In the genomic region with DNA sequence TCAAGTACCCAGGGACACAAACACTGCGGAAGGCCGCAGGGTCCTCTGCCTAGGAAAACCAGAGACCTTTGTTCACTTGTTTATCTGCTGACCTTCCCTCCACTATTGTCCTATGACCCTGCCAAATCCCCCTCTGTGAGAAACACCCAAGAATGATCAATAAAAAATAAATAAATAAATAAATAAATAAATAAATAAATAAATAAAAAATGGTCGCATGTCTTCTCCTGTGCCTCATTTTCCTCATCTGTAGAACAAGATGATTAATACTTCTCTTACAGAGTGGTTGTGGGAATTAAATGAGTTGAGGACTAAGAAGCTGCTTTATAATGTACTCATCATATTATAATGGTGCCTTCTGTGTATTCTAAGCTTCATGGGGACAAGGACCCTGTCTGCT, we compare ENCODE assay signal across 1 cellular context.
TF ChIP-seq lines count a peak whose summit lies in the region.

No MANE protein-coding gene starts in this region.

TF ChIP-seq in HEK293, 187 proteins besides CTCF, POLR2A, EP300 and RAD21 (continued from another document):
- TF ChIP-seq, protein P1, sequence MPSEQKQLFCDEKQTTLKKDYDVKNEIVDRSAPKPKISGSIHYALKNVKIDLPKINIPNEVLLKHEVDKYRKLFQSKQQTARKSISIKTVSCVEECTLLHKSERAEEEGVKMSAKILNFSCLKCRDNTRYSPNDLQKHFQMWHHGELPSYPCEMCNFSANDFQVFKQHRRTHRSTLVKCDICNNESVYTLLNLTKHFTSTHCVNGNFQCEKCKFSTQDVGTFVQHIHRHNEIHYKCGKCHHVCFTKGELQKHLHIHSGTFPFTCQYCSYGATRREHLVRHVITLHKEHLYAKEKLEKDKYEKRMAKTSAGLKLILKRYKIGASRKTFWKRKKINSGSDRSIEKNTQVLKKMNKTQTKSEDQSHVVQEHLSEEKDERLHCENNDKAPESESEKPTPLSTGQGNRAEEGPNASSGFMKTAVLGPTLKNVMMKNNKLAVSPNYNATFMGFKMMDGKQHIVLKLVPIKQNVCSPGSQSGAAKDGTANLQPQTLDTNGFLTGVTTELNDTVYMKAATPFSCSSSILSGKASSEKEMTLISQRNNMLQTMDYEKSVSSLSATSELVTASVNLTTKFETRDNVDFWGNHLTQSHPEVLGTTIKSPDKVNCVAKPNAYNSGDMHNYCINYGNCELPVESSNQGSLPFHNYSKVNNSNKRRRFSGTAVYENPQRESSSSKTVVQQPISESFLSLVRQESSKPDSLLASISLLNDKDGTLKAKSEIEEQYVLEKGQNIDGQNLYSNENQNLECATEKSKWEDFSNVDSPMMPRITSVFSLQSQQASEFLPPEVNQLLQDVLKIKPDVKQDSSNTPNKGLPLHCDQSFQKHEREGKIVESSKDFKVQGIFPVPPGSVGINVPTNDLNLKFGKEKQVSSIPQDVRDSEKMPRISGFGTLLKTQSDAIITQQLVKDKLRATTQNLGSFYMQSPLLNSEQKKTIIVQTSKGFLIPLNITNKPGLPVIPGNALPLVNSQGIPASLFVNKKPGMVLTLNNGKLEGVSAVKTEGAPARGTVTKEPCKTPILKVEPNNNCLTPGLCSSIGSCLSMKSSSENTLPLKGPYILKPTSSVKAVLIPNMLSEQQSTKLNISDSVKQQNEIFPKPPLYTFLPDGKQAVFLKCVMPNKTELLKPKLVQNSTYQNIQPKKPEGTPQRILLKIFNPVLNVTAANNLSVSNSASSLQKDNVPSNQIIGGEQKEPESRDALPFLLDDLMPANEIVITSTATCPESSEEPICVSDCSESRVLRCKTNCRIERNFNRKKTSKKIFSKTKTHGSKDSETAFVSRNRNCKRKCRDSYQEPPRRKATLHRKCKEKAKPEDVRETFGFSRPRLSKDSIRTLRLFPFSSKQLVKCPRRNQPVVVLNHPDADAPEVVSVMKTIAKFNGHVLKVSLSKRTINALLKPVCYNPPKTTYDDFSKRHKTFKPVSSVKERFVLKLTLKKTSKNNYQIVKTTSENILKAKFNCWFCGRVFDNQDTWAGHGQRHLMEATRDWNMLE (tag by site-specific recombination; conservative IDR thresholded peaks at IDR 0.05; ENCODE audit: low read depth): peak; percentile 83
- TF ChIP-seq ZXDB (tag by site-specific recombination; IDR thresholded peaks at IDR 0.05): peak; percentile 26; the same call in 1 of the 2 replicates
- peak; percentile 45; the same call in 1 of the 2 replicates for TF ChIP-seq ZNF140 (tag by site-specific recombination; IDR thresholded peaks at IDR 0.05)
- TF ChIP-seq ZNF555 (tag by site-specific recombination; conservative IDR thresholded peaks at IDR 0.05): peak; percentile 79
- TF ChIP-seq, protein P2, sequence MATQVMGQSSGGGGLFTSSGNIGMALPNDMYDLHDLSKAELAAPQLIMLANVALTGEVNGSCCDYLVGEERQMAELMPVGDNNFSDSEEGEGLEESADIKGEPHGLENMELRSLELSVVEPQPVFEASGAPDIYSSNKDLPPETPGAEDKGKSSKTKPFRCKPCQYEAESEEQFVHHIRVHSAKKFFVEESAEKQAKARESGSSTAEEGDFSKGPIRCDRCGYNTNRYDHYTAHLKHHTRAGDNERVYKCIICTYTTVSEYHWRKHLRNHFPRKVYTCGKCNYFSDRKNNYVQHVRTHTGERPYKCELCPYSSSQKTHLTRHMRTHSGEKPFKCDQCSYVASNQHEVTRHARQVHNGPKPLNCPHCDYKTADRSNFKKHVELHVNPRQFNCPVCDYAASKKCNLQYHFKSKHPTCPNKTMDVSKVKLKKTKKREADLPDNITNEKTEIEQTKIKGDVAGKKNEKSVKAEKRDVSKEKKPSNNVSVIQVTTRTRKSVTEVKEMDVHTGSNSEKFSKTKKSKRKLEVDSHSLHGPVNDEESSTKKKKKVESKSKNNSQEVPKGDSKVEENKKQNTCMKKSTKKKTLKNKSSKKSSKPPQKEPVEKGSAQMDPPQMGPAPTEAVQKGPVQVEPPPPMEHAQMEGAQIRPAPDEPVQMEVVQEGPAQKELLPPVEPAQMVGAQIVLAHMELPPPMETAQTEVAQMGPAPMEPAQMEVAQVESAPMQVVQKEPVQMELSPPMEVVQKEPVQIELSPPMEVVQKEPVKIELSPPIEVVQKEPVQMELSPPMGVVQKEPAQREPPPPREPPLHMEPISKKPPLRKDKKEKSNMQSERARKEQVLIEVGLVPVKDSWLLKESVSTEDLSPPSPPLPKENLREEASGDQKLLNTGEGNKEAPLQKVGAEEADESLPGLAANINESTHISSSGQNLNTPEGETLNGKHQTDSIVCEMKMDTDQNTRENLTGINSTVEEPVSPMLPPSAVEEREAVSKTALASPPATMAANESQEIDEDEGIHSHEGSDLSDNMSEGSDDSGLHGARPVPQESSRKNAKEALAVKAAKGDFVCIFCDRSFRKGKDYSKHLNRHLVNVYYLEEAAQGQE (tag by site-specific recombination; IDR thresholded peaks at IDR 0.05): peak; percentile 55
- peak; percentile 92 for TF ChIP-seq ZNF394 (tag by site-specific recombination; IDR thresholded peaks at IDR 0.05; ENCODE audit: borderline replicate concordance)
- TF ChIP-seq, protein P3, sequence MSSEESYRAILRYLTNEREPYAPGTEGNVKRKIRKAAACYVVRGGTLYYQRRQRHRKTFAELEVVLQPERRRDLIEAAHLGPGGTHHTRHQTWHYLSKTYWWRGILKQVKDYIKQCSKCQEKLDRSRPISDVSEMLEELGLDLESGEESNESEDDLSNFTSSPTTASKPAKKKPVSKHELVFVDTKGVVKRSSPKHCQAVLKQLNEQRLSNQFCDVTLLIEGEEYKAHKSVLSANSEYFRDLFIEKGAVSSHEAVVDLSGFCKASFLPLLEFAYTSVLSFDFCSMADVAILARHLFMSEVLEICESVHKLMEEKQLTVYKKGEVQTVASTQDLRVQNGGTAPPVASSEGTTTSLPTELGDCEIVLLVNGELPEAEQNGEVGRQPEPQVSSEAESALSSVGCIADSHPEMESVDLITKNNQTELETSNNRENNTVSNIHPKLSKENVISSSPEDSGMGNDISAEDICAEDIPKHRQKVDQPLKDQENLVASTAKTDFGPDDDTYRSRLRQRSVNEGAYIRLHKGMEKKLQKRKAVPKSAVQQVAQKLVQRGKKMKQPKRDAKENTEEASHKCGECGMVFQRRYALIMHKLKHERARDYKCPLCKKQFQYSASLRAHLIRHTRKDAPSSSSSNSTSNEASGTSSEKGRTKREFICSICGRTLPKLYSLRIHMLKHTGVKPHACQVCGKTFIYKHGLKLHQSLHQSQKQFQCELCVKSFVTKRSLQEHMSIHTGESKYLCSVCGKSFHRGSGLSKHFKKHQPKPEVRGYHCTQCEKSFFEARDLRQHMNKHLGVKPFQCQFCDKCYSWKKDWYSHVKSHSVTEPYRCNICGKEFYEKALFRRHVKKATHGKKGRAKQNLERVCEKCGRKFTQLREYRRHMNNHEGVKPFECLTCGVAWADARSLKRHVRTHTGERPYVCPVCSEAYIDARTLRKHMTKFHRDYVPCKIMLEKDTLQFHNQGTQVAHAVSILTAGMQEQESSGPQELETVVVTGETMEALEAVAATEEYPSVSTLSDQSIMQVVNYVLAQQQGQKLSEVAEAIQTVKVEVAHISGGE (tag by site-specific recombination; conservative IDR thresholded peaks at IDR 0.05; ENCODE audit: low read depth): peak; percentile 73
